ENCODE assay signal across 1 cellular context in the genomic region with DNA sequence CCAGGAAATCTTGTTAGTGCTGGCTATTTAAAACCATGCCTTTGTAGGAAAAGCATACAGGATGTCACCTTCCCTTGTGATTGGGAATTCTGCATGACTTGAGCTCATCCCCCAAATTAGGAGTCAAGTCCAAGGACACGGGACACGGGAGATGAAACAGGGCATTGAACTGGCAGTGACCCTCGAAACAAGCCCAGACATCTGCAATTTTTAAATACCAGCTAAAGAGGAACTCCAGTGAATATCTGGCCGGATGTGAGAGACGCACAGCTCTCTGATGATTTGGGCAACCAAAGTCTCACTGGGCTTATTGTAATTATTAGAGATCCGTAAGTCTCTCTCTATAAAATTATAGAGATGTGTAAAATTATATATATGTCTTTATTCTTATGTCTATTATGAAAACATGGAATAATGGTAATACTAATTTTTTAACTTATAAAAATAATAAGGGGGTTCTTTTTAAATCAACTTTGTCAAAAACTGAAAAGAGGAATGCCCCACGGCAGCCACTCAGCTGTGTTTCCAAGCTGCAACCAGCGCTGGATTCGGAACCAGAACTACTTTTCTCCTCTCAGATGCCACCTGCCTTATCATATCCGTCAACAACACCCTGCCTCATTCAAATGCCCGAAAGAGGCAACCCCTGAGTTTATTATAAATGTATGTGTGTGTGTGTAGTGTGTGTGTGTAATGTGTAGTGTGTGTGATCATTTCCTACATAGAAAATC.
TF ChIP-seq lines count a peak whose summit lies in the region.

No MANE protein-coding gene starts in this region.

TF ChIP-seq in HepG2, 621 proteins besides CTCF, POLR2A, EP300 and RAD21:
- TF ChIP-seq, protein P1, sequence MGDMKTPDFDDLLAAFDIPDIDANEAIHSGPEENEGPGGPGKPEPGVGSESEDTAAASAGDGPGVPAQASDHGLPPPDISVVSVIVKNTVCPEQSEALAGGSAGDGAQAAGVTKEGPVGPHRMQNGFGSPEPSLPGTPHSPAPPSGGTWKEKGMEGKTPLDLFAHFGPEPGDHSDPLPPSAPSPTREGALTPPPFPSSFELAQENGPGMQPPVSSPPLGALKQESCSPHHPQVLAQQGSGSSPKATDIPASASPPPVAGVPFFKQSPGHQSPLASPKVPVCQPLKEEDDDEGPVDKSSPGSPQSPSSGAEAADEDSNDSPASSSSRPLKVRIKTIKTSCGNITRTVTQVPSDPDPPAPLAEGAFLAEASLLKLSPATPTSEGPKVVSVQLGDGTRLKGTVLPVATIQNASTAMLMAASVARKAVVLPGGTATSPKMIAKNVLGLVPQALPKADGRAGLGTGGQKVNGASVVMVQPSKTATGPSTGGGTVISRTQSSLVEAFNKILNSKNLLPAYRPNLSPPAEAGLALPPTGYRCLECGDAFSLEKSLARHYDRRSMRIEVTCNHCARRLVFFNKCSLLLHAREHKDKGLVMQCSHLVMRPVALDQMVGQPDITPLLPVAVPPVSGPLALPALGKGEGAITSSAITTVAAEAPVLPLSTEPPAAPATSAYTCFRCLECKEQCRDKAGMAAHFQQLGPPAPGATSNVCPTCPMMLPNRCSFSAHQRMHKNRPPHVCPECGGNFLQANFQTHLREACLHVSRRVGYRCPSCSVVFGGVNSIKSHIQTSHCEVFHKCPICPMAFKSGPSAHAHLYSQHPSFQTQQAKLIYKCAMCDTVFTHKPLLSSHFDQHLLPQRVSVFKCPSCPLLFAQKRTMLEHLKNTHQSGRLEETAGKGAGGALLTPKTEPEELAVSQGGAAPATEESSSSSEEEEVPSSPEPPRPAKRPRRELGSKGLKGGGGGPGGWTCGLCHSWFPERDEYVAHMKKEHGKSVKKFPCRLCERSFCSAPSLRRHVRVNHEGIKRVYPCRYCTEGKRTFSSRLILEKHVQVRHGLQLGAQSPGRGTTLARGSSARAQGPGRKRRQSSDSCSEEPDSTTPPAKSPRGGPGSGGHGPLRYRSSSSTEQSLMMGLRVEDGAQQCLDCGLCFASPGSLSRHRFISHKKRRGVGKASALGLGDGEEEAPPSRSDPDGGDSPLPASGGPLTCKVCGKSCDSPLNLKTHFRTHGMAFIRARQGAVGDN (CRISPR knock-in tag; IDR thresholded peaks at IDR 0.05), result no peak
- peak; percentile 66 for TF ChIP-seq RARA (CRISPR knock-in tag; IDR thresholded peaks at IDR 0.05)
- TF ChIP-seq, protein P2, sequence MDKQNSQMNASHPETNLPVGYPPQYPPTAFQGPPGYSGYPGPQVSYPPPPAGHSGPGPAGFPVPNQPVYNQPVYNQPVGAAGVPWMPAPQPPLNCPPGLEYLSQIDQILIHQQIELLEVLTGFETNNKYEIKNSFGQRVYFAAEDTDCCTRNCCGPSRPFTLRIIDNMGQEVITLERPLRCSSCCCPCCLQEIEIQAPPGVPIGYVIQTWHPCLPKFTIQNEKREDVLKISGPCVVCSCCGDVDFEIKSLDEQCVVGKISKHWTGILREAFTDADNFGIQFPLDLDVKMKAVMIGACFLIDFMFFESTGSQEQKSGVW (CRISPR knock-in tag; IDR thresholded peaks at IDR 0.05; ENCODE audit: borderline replicate concordance), result no peak
TF ChIP-seq in HepG2: peak in this region for 1.
